In the genomic region with DNA sequence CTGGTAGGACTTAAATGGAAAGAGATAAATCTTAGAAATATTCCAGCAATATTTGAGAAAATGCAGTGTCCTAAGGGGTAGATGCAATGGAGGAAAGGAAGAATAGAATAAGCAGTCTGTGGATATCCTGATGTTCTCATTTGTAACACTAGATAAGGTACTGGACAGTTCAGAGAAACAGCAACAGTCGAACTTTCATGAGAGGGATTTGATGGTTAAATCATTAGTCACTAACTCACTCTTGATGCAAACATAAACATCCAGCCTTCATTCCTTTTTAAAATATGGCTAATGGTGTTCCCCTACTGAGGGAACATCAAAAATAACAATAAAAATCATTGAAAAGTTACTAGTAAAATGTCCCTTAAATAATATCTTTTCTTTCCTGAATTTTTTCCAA, we compare ENCODE assay signal across 19 cellular contexts.
DNase-seq lines count a peak whose midpoint lies in the region; ATAC-seq and TF ChIP-seq lines count a peak whose summit lies in the region.
"Had no signal": no experiment of that assay in that cellular context is flagged by ENCODE, and none has a peak within 500 bp of the region (broad histone marks: within the 10 kb centered on the region; RNA-seq: fewer than 3 reads in every experiment).

No MANE protein-coding gene starts in this region.

- no peaks in the 10 kb centered on the region for H3K36me3 ChIP-seq in fibroblast of lung (ENCODE audit: control insufficient read depth, insufficient read depth, low read length)
- no peaks in the 10 kb centered on the region for H3K36me3 ChIP-seq in osteoblast (ENCODE audit: insufficient read depth, low read length)

- H3K27me3 ChIP-seq in fibroblast of lung (ENCODE audit: control insufficient read depth, insufficient read depth, low read length) (no peaks in the 10 kb centered on the region), osteoblast (ENCODE audit: insufficient read depth, low read length) (no peaks in the 10 kb centered on the region)

- H3K9me3 ChIP-seq in fibroblast of lung (ENCODE audit: control insufficient read depth, insufficient read depth, low read depth, low read length) (no peaks in the 10 kb centered on the region), osteoblast (ENCODE audit: low read depth, low read length) (no peaks in the 10 kb centered on the region)

- H3K4me2 ChIP-seq in fibroblast of lung (ENCODE audit: extremely low read depth, insufficient read depth, low read length) (no peak overlapping the region), osteoblast (ENCODE audit: insufficient read depth, low read length) (no peak overlapping the region)
- H3K4me2 ChIP-seq: SK-N-SH had no signal

- TF ChIP-seq CTCF in fibroblast of lung (conservative IDR thresholded peaks at IDR 0.05 in 1 of 2, IDR thresholded peaks at IDR 0.05 in 1 of 2; ENCODE audit: low read depth in 1 of 2, low read length in 2 of 2) (no peak), osteoblast (IDR thresholded peaks at IDR 0.05; ENCODE audit: extremely low read depth, low read depth, low read length) (no peak)

- H2AFZ ChIP-seq in fibroblast of lung (ENCODE audit: low read length) (no peak overlapping the region), osteoblast (ENCODE audit: low read length) (no peak overlapping the region)

- DNase-seq in EH (ENCODE audit: low read depth) (peak; percentile 62), M059J (ENCODE audit: low read depth) (peak; percentile 33), fibroblast of lung (ENCODE audit: low read depth in 2 of 2) (peak; percentile 12 to 18), osteoblast (ENCODE audit: insufficient read length, low spot score, missing footprints) (peak; percentile 13), D341Med (ENCODE audit: low spot score) (no peak)
- DNase-seq: DMS153, H7, NCI-H1105 treated with DMSO at 0.1 percent for 48 hours, NCI-H1694 treated with DMSO at 0.1 percent for 48 hours, NCI-H510A, NCI-H774, OCI-M1, RPMI8226, SHP77 treated with DMSO at 0.1 percent for 48 hours, SK-N-SH had no signal

- H3K9ac ChIP-seq in fibroblast of lung (ENCODE audit: insufficient read depth, low read length): no peak overlapping the region
- H3K9ac ChIP-seq: SK-N-SH had no signal

- no peaks in the 10 kb centered on the region for H3K79me2 ChIP-seq in fibroblast of lung (ENCODE audit: control insufficient read depth, insufficient read depth, low read length)
- H3K79me2 ChIP-seq in osteoblast (ENCODE audit: insufficient read depth, low read length): no peaks in the 10 kb centered on the region

- H4K20me1 ChIP-seq in fibroblast of lung (ENCODE audit: control insufficient read depth, extremely low read depth, insufficient read depth, low read length) (no peaks in the 10 kb centered on the region), osteoblast (ENCODE audit: insufficient read depth, low read length) (no peaks in the 10 kb centered on the region)

- H3K4me1 ChIP-seq in fibroblast of lung (ENCODE audit: control insufficient read depth, extremely low read depth, insufficient read depth, low read length) (peaks cover 3% of the 10 kb centered on the region), osteoblast (ENCODE audit: insufficient read depth, low read length) (no peaks in the 10 kb centered on the region)

- H3K27ac ChIP-seq in fibroblast of lung (ENCODE audit: insufficient read depth, low read length): no peak overlapping the region
- H3K27ac ChIP-seq in osteoblast (ENCODE audit: low read depth, low read length): no peak overlapping the region

- no peak for ATAC-seq in HG02642 (IDR thresholded peaks at IDR 0.05; ENCODE audit: poor library complexity, unreplicated experiment)
- no peak for ATAC-seq in HG02973 (IDR thresholded peaks at IDR 0.05; ENCODE audit: unreplicated experiment)
- no peak for ATAC-seq in GM19463 (IDR thresholded peaks at IDR 0.05; ENCODE audit: unreplicated experiment)
- ATAC-seq: K562 had no signal

- no peak overlapping the region for H3K4me3 ChIP-seq in fibroblast of lung (replicated peaks in 1 of 4; ENCODE audit: control extremely low read depth in 1 of 4, insufficient read depth in 1 of 4, low read depth in 3 of 4, low read length in 4 of 4)
- H3K4me3 ChIP-seq in osteoblast (ENCODE audit: insufficient read depth, low read length): no peak overlapping the region
- H3K4me3 ChIP-seq: K562 had no signal
